ENCODE assay signal across 8 cellular contexts in the genomic region with DNA sequence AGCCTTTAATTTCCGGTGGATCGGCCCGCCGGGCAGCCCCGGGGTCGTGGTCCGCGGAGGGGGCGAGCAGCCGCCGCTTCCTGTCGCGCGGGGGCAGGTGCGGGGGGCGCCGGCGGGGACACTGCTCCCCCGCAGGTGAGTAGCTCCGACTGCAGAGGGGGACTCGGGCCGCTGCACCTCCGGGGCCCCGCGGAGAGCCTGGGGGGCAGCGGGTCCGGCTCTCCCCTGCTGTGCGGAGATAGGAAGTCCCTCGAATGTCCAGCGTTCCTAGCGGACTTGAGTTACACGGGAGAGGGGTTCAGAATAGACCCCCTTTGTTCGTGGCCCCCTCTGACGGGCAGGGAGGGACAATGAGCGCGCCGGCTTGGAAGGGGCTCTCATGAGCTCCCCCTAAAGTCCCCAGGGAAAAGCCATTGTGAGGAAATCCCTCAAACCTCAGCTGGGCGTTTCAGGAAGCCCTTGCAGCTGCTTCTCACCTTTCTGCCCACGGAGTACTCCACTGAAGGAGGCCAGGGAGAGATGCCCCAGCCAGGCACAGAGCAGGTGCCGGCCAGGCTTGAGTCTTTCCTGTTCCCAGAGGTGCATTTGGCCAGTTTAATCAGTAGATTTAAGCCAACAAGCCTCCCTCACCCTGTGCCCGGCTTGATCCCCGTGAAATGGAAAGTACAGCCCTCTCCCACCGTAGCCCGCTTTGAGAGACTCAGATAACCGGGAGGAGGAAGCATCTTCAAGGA. TPM values are rescaled to one million over a fixed set of nuclear protein-coding genes. Genes with fewer than 3 reads are reported as not detected.
DNase-seq lines count a peak whose midpoint lies in the region; ATAC-seq and TF ChIP-seq lines count a peak whose summit lies in the region.

No MANE protein-coding gene starts in this region.

- H3K36me3 ChIP-seq in CD4-positive, alpha-beta memory T cell (ENCODE audit: insufficient read depth, low read length), result no peaks in the 10 kb centered on the region
- no peaks in the 10 kb centered on the region for H3K36me3 ChIP-seq in HUES48 (ENCODE audit: control insufficient read depth, insufficient read depth, low read length)
- H3K36me3 ChIP-seq in SU-DHL-6 (ENCODE audit: low read length), result no peaks in the 10 kb centered on the region
- no peaks in the 10 kb centered on the region for H3K36me3 ChIP-seq in fibroblast of lung (ENCODE audit: control insufficient read depth, insufficient read depth, low read length)
- no peaks in the 10 kb centered on the region for H3K36me3 ChIP-seq in prostate gland

- no peaks in the 10 kb centered on the region for H3K9me2 ChIP-seq in SU-DHL-6 (replicated peaks; ENCODE audit: insufficient read depth, low read length)

- no peak overlapping the region for H2AFZ ChIP-seq in SU-DHL-6 (ENCODE audit: low read depth, low read length, severe bottlenecking)
- H2AFZ ChIP-seq in fibroblast of lung (ENCODE audit: low read length), result no peak overlapping the region

- H3K27ac ChIP-seq in CD4-positive, alpha-beta memory T cell (ENCODE audit: low read depth, low read length), result peak overlapping the region; percentile 4
- H3K27ac ChIP-seq in HUES48 (ENCODE audit: low read depth, low read length) (peak overlapping the region; percentile 51), SU-DHL-6 (ENCODE audit: low read depth, low read length) (peak overlapping the region; percentile 95), fibroblast of lung (ENCODE audit: insufficient read depth, low read length) (no peak overlapping the region), prostate gland (peak overlapping the region; percentile 80 to 90)

- H3K4me2 ChIP-seq in SU-DHL-6 (ENCODE audit: low read depth, low read length, poor library complexity, severe bottlenecking), result peak overlapping the region; percentile 54
- peak overlapping the region; percentile 25 for H3K4me2 ChIP-seq in fibroblast of lung (ENCODE audit: extremely low read depth, insufficient read depth, low read length)

- H3K4me3 ChIP-seq in CD4-positive, alpha-beta memory T cell (ENCODE audit: low read length in 2 of 2), result peak overlapping the region; percentile 6 to 35
- H3K4me3 ChIP-seq in HUES48 (ENCODE audit: low read depth, low read length) (peak overlapping the region; percentile 84), SU-DHL-6 (ENCODE audit: insufficient read depth, low read length, poor library complexity, severe bottlenecking) (peak overlapping the region; percentile 55), fibroblast of lung (replicated peaks in 1 of 4; ENCODE audit: control extremely low read depth in 1 of 4, insufficient read depth in 1 of 4, low read depth in 3 of 4, low read length in 4 of 4) (peak overlapping the region; percentile 22 to 54 (median 26)), prostate gland (peak overlapping the region; percentile 71 to 79)

- intact Hi-C loops in CD4-positive, alpha-beta memory T cell (cut with micrococcal nuclease), result loop anchor here (1.0 kb wide), 2 partner anchors 164 to 179 kb away; no protein-coding TSS in a partner anchor
- intact Hi-C loops in prostate gland (cut with DNase I), result loop anchor here (5.0 to 10.0 kb wide), 2 partner anchors 62 to 80 kb away; no protein-coding TSS in a partner anchor

- peak overlapping the region in 6 of 7 donors; percentile 23 to 74 (median 32) for H3K27ac Mint-ChIP-seq in CD4-positive, alpha-beta memory T cell

- no peak for ATAC-seq in GM21529 (IDR thresholded peaks at IDR 0.05; ENCODE audit: unreplicated experiment)

- no peaks in the 10 kb centered on the region for H3K9me3 Mint-ChIP-seq in CD4-positive, alpha-beta memory T cell

- no peak overlapping the region for H3K9ac ChIP-seq in HUES48 (ENCODE audit: low read depth, low read length)
- H3K9ac ChIP-seq in SU-DHL-6 (ENCODE audit: low read length), result peak overlapping the region; percentile 61
- peak overlapping the region; percentile 30 for H3K9ac ChIP-seq in fibroblast of lung (ENCODE audit: insufficient read depth, low read length)

- no peak for TF ChIP-seq POLR2A in prostate gland (IDR thresholded peaks at IDR 0.05)

- peaks cover 7 to 39% (median 14%) of the 10 kb centered on the region in 4 donors for H3K4me1 Mint-ChIP-seq in CD4-positive, alpha-beta memory T cell

- H4K20me1 ChIP-seq in SU-DHL-6 (ENCODE audit: low read depth, low read length) (no peaks in the 10 kb centered on the region), fibroblast of lung (ENCODE audit: control insufficient read depth, extremely low read depth, insufficient read depth, low read length) (no peaks in the 10 kb centered on the region)

- under 1% methylated on average over 44 of the region's 45 CpGs for WGBS in prostate gland

- peaks cover 12% of the 10 kb centered on the region for H3K27me3 ChIP-seq in CD4-positive, alpha-beta memory T cell (ENCODE audit: insufficient read depth, low read length)
- no peaks in the 10 kb centered on the region for H3K27me3 ChIP-seq in HUES48 (ENCODE audit: control insufficient read depth, insufficient read depth, low read length)
- no peaks in the 10 kb centered on the region for H3K27me3 ChIP-seq in SU-DHL-6 (ENCODE audit: low read length)
- H3K27me3 ChIP-seq in fibroblast of lung (ENCODE audit: control insufficient read depth, insufficient read depth, low read length), result peaks cover 19% of the 10 kb centered on the region
- no peaks in the 10 kb centered on the region for H3K27me3 ChIP-seq in prostate gland (replicated peaks; ENCODE audit: insufficient read depth)

- H3K9me3 ChIP-seq in CD4-positive, alpha-beta memory T cell (ENCODE audit: control insufficient read depth in 1 of 2, low read length in 2 of 2), result no peaks in the 10 kb centered on the region
- H3K9me3 ChIP-seq in HUES48 (ENCODE audit: control insufficient read depth, insufficient read depth, low read length) (no peaks in the 10 kb centered on the region), SU-DHL-6 (ENCODE audit: insufficient read depth, low read length) (no peaks in the 10 kb centered on the region), fibroblast of lung (ENCODE audit: control insufficient read depth, insufficient read depth, low read depth, low read length) (no peaks in the 10 kb centered on the region), prostate gland (no peaks in the 10 kb centered on the region)

- no peaks in the 10 kb centered on the region for H3K36me3 Mint-ChIP-seq in CD4-positive, alpha-beta memory T cell

- no peak for TF ChIP-seq CTCF in SU-DHL-6 (IDR thresholded peaks at IDR 0.05; ENCODE audit: insufficient read depth, low read length, poor library complexity, severe bottlenecking)
- no peak for TF ChIP-seq CTCF in fibroblast of lung (conservative IDR thresholded peaks at IDR 0.05 in 1 of 2, IDR thresholded peaks at IDR 0.05 in 1 of 2; ENCODE audit: low read depth in 1 of 2, low read length in 2 of 2)
- TF ChIP-seq CTCF in prostate gland (IDR thresholded peaks at IDR 0.05), result no peak

- POLR2A ChIA-PET in CD4-positive, alpha-beta memory T cell (lab: Charles Lee; ENCODE audit: partially characterized antibody), result interaction anchor here (0.5 to 1.4 kb wide), 9 partner anchors 10 to 643 kb away, joined by 3 to 4 read pairs (median 3); no protein-coding TSS in a partner anchor

- H3K4me1 ChIP-seq in CD4-positive, alpha-beta memory T cell (ENCODE audit: insufficient read depth, low read length), result peaks cover 20% of the 10 kb centered on the region
- peaks cover 33% of the 10 kb centered on the region for H3K4me1 ChIP-seq in HUES48 (ENCODE audit: control insufficient read depth, insufficient read depth, low read length)
- H3K4me1 ChIP-seq in fibroblast of lung (ENCODE audit: control insufficient read depth, extremely low read depth, insufficient read depth, low read length), result no peaks in the 10 kb centered on the region
- H3K4me1 ChIP-seq in prostate gland (replicated peaks), result peaks cover 21% of the 10 kb centered on the region

- H3F3A ChIP-seq in SU-DHL-6 (ENCODE audit: insufficient read depth), result peaks cover 14% of the 10 kb centered on the region; the same call in 1 of the 2 replicates

- CTCF ChIA-PET in CD4-positive, alpha-beta memory T cell (lab: Charles Lee; ENCODE audit: partially characterized antibody), result interaction anchor here (1.1 to 4.3 kb wide), 3 partner anchors 9 to 164 kb away, joined by 3 to 34 read pairs (median 6); no protein-coding TSS in a partner anchor

- peak in 2 of 5 donors; percentile 18 for DNase-seq in CD4-positive, alpha-beta memory T cell
- DNase-seq in fibroblast of lung (ENCODE audit: low read depth in 2 of 2) (no peak), prostate gland (ENCODE audit: low spot score) (no peak), MV-4-11 (lab: John Stamatoyannopoulos, UW) (no peak), glomerular visceral epithelial cell (ENCODE audit: extremely low spot score) (no peak)

- peak overlapping the region; percentile 73 to 87 (median 79) for H3K4me3 Mint-ChIP-seq in CD4-positive, alpha-beta memory T cell

- H3K79me2 ChIP-seq in SU-DHL-6 (ENCODE audit: insufficient read depth, low read length) (peaks cover 10% of the 10 kb centered on the region), fibroblast of lung (ENCODE audit: control insufficient read depth, insufficient read depth, low read length) (no peaks in the 10 kb centered on the region)

- H3K27me3 Mint-ChIP-seq in CD4-positive, alpha-beta memory T cell, result peaks cover 4 to 5% of the 10 kb centered on the region in 2 donors

RNA-seq across cellular contexts. Expression of a gene that starts 0.9 kb away (rescaled TPM):
- 1 to 10 TPM; 6.9 to 9.2 TPM for total RNA-seq in CD4-positive, alpha-beta memory T cell
- 1 to 10 TPM; 2.2 to 3.7 TPM for polyA plus RNA-seq in CD4-positive, alpha-beta memory T cell
- total RNA-seq in fibroblast of lung, result 1.8 TPM in 2 replicates
- 2.5 and 4.4 TPM in 2 replicates for polyA plus RNA-seq in fibroblast of lung
- polyA plus RNA-seq in fibroblast of lung (2012), result 1.8 and 4.3 TPM in 2 replicates
- 4.0 and 6.7 TPM in 2 replicates for polyA minus RNA-seq in fibroblast of lung (ENCODE audit: low replicate concordance)
- total RNA-seq in prostate gland, result 10 to 100 TPM; 80.0 to 93.6 TPM

Comparison
In these comparisons a context has a peak if more than half of its experiments do, and no peak if none do; other contexts are left out.
1. H3K4me3 ChIP-seq: peak in every context shown above with its lines; median percentile 84 in HUES48; 75 in prostate gland; 55 in SU-DHL-6; 26 in fibroblast of lung; 20 in CD4-positive, alpha-beta memory T cell.
2. RNA of a gene that starts 0.9 kb away (total RNA-seq): 80.0 to 93.6 TPM in prostate gland; 6.9 to 9.2 TPM in CD4-positive, alpha-beta memory T cell and 1.8 TPM in fibroblast of lung; every median in the first group is over 4 times any median in the second.